In genomic region chr11:77967753-77968152, GRCh38 we compare ENCODE assay signal across 15 cellular contexts.
"Had no signal": no experiment of that assay in that cellular context is flagged by ENCODE, and none has a peak within 500 bp of the region (broad histone marks: within the 10 kb centered on the region; RNA-seq: fewer than 3 reads in every experiment).

No MANE protein-coding gene starts in this region.

- DNase-seq: activated CD4-positive, alpha-beta T cell treated with anti-CD3 and anti-CD28 coated beads for 1 hour; activated CD4-positive, alpha-beta T cell treated with anti-CD3 and anti-CD28 coated beads, Interleukin-2, amount 50 U/mL, for 4 hours; activated gamma-delta T cell; activated T-cell treated with anti-CD3 and anti-CD28 coated beads, Interleukin-2, amount 50 U/mL, for 72 hours; adrenal gland; effector CD4-positive, alpha-beta T cell; esophagus squamous epithelium; heart right ventricle; mesenchymal stem cell; naive thymus-derived CD4-positive, alpha-beta T cell; right cardiac atrium; stimulated activated naive CD8-positive, alpha-beta T cell treated with anti-CD3 and anti-CD28 coated beads, Interleukin-15, Interleukin-2, amounts not matched to agents 100 U/mL and 50 U/mL, for 24 hours; substantia nigra; tibial artery; WERI-Rb-1 had no signal
